In the genomic region with DNA sequence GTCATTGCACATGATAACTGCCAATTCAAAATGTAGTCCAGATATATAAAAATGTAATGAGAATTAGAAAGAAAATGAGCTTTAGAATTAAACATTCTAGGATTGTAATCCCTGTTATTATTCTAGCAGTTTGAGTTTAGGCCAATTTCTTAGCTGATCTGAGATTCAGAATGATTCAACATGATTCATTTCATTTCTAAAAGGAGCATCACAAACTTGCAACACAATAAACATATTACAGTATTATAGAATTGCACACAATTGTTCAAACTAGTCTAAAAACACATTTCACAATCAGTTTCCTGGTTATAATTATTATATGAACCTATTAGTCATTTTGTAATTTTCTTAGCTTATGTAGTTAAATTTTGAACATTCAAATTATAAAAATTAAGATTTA, we compare ENCODE assay signal across 18 cellular contexts. TPM values are rescaled to one million over a fixed set of nuclear protein-coding genes. Genes with fewer than 3 reads are reported as not detected.
DNase-seq lines count a peak whose midpoint lies in the region; ATAC-seq and TF ChIP-seq lines count a peak whose summit lies in the region.
"Had no signal": no experiment of that assay in that cellular context is flagged by ENCODE, and none has a peak within 500 bp of the region (broad histone marks: within the 10 kb centered on the region; RNA-seq: fewer than 3 reads in every experiment).

No MANE protein-coding gene starts in this region.

- no peaks in the 10 kb centered on the region for H3K36me3 ChIP-seq in IMR-90 (ENCODE audit: control insufficient read depth, insufficient read depth, low read length)
- no peaks in the 10 kb centered on the region for H3K36me3 ChIP-seq in osteoblast (ENCODE audit: insufficient read depth, low read length)
- H3K36me3 ChIP-seq: BLaER1 had no signal

- H3K4ac ChIP-seq in IMR-90 (ENCODE audit: low read depth, low read length) = no peak overlapping the region

- no peaks in the 10 kb centered on the region for H3K79me1 ChIP-seq in IMR-90 (ENCODE audit: low read depth in 1 of 2, low read length in 2 of 2)

- no peak overlapping the region for H3K14ac ChIP-seq in IMR-90 (replicated peaks; ENCODE audit: low read depth, low read length)

- no TSS peak for BruUV-seq in IMR-90 (replicated peaks; lab: Mats Ljungman, UMichigan)

- H3K4me3 ChIP-seq in IMR-90 (ENCODE audit: insufficient read depth, low read depth, low read length) (no peak overlapping the region), osteoblast (ENCODE audit: insufficient read depth, low read length) (no peak overlapping the region)
- H3K4me3 ChIP-seq: BLaER1 had no signal

- POLR2A ChIA-PET in IMR-90 (lab: Charles Lee; ENCODE audit: unreplicated experiment) = interaction anchor here (0.7 kb wide), 1 partner anchor 87 kb away, joined by 4 read pairs; no protein-coding TSS in a partner anchor

- H2BK5ac ChIP-seq in IMR-90 (ENCODE audit: low read depth, low read length, poor library complexity, severe bottlenecking) = no peak overlapping the region

- dilution Hi-C loops in IMR-90 (cut with HindIII; ENCODE audit: low sequenced_read_pairs, unreplicated experiment) = no loop called here

- H3K4me1 ChIP-seq in IMR-90 (ENCODE audit: control insufficient read depth, insufficient read depth, low read length) (no peaks in the 10 kb centered on the region), osteoblast (ENCODE audit: insufficient read depth, low read length) (no peaks in the 10 kb centered on the region)
- H3K4me1 ChIP-seq: BLaER1 had no signal

- H4K8ac ChIP-seq in IMR-90 (ENCODE audit: low read depth in 2 of 2, low read length in 2 of 2) = no peak overlapping the region

- no peak overlapping the region for H3K18ac ChIP-seq in IMR-90 (ENCODE audit: low read depth, low read length)

- CTCF ChIA-PET in IMR-90 (lab: Yijun Ruan, JAX) = no interaction called here

- H2BK120ac ChIP-seq in IMR-90 (ENCODE audit: low read depth, low read length) = no peak overlapping the region

- H3K27ac ChIP-seq in IMR-90 (ENCODE audit: insufficient read depth, low read length) = no peak overlapping the region
- peak overlapping the region; percentile 48 for H3K27ac ChIP-seq in epithelial cell of prostate
- H3K27ac ChIP-seq in osteoblast (ENCODE audit: low read depth, low read length) = no peak overlapping the region
- H3K27ac ChIP-seq: BLaER1 had no signal

- no peak overlapping the region for H4K91ac ChIP-seq in IMR-90 (ENCODE audit: insufficient read depth, low read depth, low read length)

- H4K20me1 ChIP-seq in IMR-90 (ENCODE audit: insufficient read depth, low read length) (no peaks in the 10 kb centered on the region), osteoblast (ENCODE audit: insufficient read depth, low read length) (no peaks in the 10 kb centered on the region)
- H4K20me1 ChIP-seq: BLaER1 had no signal

- DNase-seq in AG20443 (ENCODE audit: low spot score) (peak; percentile 20), IMR-90 (no peak), epithelial cell of prostate (ENCODE audit: low read depth, low spot score) (no peak), iris pigment epithelial cell (ENCODE audit: low read depth) (peak; percentile 9), osteoblast (ENCODE audit: insufficient read length, low spot score, missing footprints) (no peak), left lobe of liver (ENCODE audit: low spot score) (no peak), GF-D8 (lab: John Stamatoyannopoulos, UW) (no peak), superior temporal gyrus (ENCODE audit: extremely low spot score) (no peak)
- DNase-seq: CD8-positive, alpha-beta memory T cell; DND-41; H9; Kasumi-1; NCI-H1417; NCI-H1930; NCI-H510A treated with DMSO at 0.1 percent for 48 hours; SIG-M5 had no signal

- TF ChIP-seq POLR2A in IMR-90 (IDR thresholded peaks at IDR 0.05; ENCODE audit: low read depth, low read length) = no peak

- H2AFZ ChIP-seq in IMR-90 (replicated peaks; ENCODE audit: low read length, poor library complexity) = no peak overlapping the region
- no peak overlapping the region for H2AFZ ChIP-seq in osteoblast (ENCODE audit: low read length)

- no peak overlapping the region for H3K23ac ChIP-seq in IMR-90 (ENCODE audit: low read depth, low read length)

- TF ChIP-seq RAD21 in IMR-90 (IDR thresholded peaks at IDR 0.05; ENCODE audit: low read length) = no peak

- H3K4me2 ChIP-seq in IMR-90 (ENCODE audit: low read depth, low read length) (no peak overlapping the region), osteoblast (ENCODE audit: insufficient read depth, low read length) (no peak overlapping the region)
- H3K4me2 ChIP-seq: BLaER1 had no signal

- H3K9ac ChIP-seq in IMR-90 (ENCODE audit: low read depth, low read length) = no peak overlapping the region
- H3K9ac ChIP-seq: BLaER1 had no signal

- no peak overlapping the region for H4K5ac ChIP-seq in IMR-90 (ENCODE audit: low read depth, low read length)

- H2BK15ac ChIP-seq in IMR-90 (ENCODE audit: low read depth, low read length) = no peak overlapping the region

- no peaks in the 10 kb centered on the region for H3K79me2 ChIP-seq in osteoblast (ENCODE audit: insufficient read depth, low read length)

- H3K9me3 ChIP-seq in IMR-90 (ENCODE audit: control insufficient read depth, insufficient read depth, low read length) (peaks cover 2% of the 10 kb centered on the region; the same call in 1 of the 2 replicates), osteoblast (ENCODE audit: low read depth, low read length) (peaks cover 6% of the 10 kb centered on the region)

- H3K9me1 ChIP-seq in IMR-90 (ENCODE audit: insufficient read depth, low read length) = no peaks in the 10 kb centered on the region

- H3K27me3 ChIP-seq in IMR-90 (ENCODE audit: control insufficient read depth, insufficient read depth, low read length) (no peaks in the 10 kb centered on the region), osteoblast (ENCODE audit: insufficient read depth, low read length) (peaks cover 3% of the 10 kb centered on the region)
- H3K27me3 ChIP-seq: BLaER1 had no signal

- intact Hi-C loops in IMR-90 (cut with micrococcal nuclease) = loop anchor here (5.0 kb wide), 1 partner anchor 41 kb away; a partner anchor contains a TSS

- in situ Hi-C loops in IMR-90 (cut with MboI; ENCODE audit: low sequenced_read_pairs) = loop anchor here (10.0 kb wide), 1 partner anchor 489 kb away; no protein-coding TSS in a partner anchor

- H2AK5ac ChIP-seq in IMR-90 (ENCODE audit: low read depth, low read length) = no peak overlapping the region

- ATAC-seq in IMR-90 (ENCODE audit: low read depth) (no peak), left lobe of liver (no peak)

- no peak overlapping the region for H2AK9ac ChIP-seq in IMR-90 (replicated peaks; ENCODE audit: low read depth, low read length, poor library complexity)

- no peak for TF ChIP-seq CTCF in IMR-90 (conservative IDR thresholded peaks at IDR 0.05; ENCODE audit: low read depth, low read length)
- TF ChIP-seq CTCF in osteoblast (IDR thresholded peaks at IDR 0.05; ENCODE audit: extremely low read depth, low read depth, low read length) = no peak

- no peak overlapping the region for H3K56ac ChIP-seq in IMR-90 (ENCODE audit: extremely low read depth, insufficient read depth, low read length)

- no peak overlapping the region for H2BK20ac ChIP-seq in IMR-90 (ENCODE audit: low read depth, low read length)

TF ChIP-seq in IMR-90, 13 proteins besides CTCF, POLR2A, EP300 and RAD21:
- peak; percentile 10; the same call in 1 of the 2 replicates for TF ChIP-seq CEBPB (IDR thresholded peaks at IDR 0.05; ENCODE audit: low read depth, low read length)
- TF ChIP-seq, protein P1, sequence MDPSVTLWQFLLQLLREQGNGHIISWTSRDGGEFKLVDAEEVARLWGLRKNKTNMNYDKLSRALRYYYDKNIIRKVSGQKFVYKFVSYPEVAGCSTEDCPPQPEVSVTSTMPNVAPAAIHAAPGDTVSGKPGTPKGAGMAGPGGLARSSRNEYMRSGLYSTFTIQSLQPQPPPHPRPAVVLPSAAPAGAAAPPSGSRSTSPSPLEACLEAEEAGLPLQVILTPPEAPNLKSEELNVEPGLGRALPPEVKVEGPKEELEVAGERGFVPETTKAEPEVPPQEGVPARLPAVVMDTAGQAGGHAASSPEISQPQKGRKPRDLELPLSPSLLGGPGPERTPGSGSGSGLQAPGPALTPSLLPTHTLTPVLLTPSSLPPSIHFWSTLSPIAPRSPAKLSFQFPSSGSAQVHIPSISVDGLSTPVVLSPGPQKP (IDR thresholded peaks at IDR 0.05; ENCODE audit: borderline replicate concordance, low read depth, low read length) = no peak
- TF ChIP-seq BHLHE40 (IDR thresholded peaks at IDR 0.05; ENCODE audit: low read depth, low read length) = no peak
- no peak for TF ChIP-seq RFX5 (IDR thresholded peaks at IDR 0.05; ENCODE audit: low read depth, low read length)
- TF ChIP-seq SMC3 (IDR thresholded peaks at IDR 0.05; ENCODE audit: low read depth, low read length) = no peak
- TF ChIP-seq MXI1 (IDR thresholded peaks at IDR 0.05; ENCODE audit: borderline replicate concordance, low read depth, low read length) = no peak
- no peak for TF ChIP-seq FOS (IDR thresholded peaks at IDR 0.05; ENCODE audit: low read depth, low read length)

RNA-seq across cellular contexts. Expression of a gene that starts 43.3 kb away (rescaled TPM):
- not detected in 2 replicates for total RNA-seq in IMR-90 (2012; rRNA removed)
- polyA plus RNA-seq in IMR-90 (2012; rRNA removed) = not detected in 2 replicates
- not detected in 2 replicates for polyA plus RNA-seq in IMR-90 (2012; cell fraction: cytosol; rRNA removed)
- polyA plus RNA-seq in IMR-90 (2012; cell fraction: nucleus; rRNA removed; ENCODE audit: low replicate concordance) = not detected in 2 replicates
- total RNA-seq in osteoblast = not detected in 2 replicates
- not detected for total RNA-seq in left lobe of liver
- total RNA-seq: A673; CD8-positive, alpha-beta memory T cell; H9 had no signal
- polyA plus RNA-seq: CD8-positive, alpha-beta memory T cell had no signal

Comparison
In these comparisons a context has a peak if more than half of its experiments do, and no peak if none do; other contexts are left out.
1. DNase-seq: peak in AG20443 (single experiment) and iris pigment epithelial cell (single experiment); none in IMR-90 (single experiment), epithelial cell of prostate (single experiment), osteoblast (single experiment), left lobe of liver (single experiment), GF-D8 (single experiment) and superior temporal gyrus (single experiment).